In genomic region chr16:63372283-63372682, GRCh38 we compare ENCODE assay signal across 19 cellular contexts.
DNase-seq lines count a peak whose midpoint lies in the region; ATAC-seq and TF ChIP-seq lines count a peak whose summit lies in the region.
"Had no signal": no experiment of that assay in that cellular context is flagged by ENCODE, and none has a peak within 500 bp of the region (broad histone marks: within the 10 kb centered on the region; RNA-seq: fewer than 3 reads in every experiment).

No MANE protein-coding gene starts in this region.

- H3K27me3 Mint-ChIP-seq in GM23338 (ENCODE audit: insufficient read depth, low read depth, poor library complexity), result no peaks in the 10 kb centered on the region
- H3K27me3 Mint-ChIP-seq: CD4-positive, CD25-positive, alpha-beta regulatory T cell; CD8-positive, alpha-beta memory T cell had no signal

- WGBS in HUES64, result 91% methylated on average over 2 of the region's 3 CpGs

- H3K9ac ChIP-seq in HUES64 (ENCODE audit: low read depth, low read length) (no peak overlapping the region), adipocyte (ENCODE audit: low read length) (no peak overlapping the region)
- H3K9ac ChIP-seq: KMS-11 had no signal

- H3K9me3 ChIP-seq in HUES64 (ENCODE audit: insufficient read depth, low read depth, low read length) (no peaks in the 10 kb centered on the region), adipocyte (ENCODE audit: control insufficient read depth, low read length) (no peaks in the 10 kb centered on the region)
- H3K9me3 ChIP-seq: BE2C, Caco-2 had no signal

- no peaks in the 10 kb centered on the region for H3K36me3 ChIP-seq in GM23338 (ENCODE audit: insufficient read depth)
- no peaks in the 10 kb centered on the region for H3K36me3 ChIP-seq in HUES64 (ENCODE audit: insufficient read depth, low read length)
- H3K36me3 ChIP-seq in adipocyte (ENCODE audit: control insufficient read depth, insufficient read depth, low read length, severe bottlenecking), result no peaks in the 10 kb centered on the region
- H3K36me3 ChIP-seq: BE2C had no signal

- H3K36me3 Mint-ChIP-seq in GM23338 (ENCODE audit: low read depth), result no peaks in the 10 kb centered on the region
- H3K36me3 Mint-ChIP-seq: CD4-positive, CD25-positive, alpha-beta regulatory T cell; CD8-positive, alpha-beta memory T cell had no signal

- peak overlapping the region; percentile 53 for H3K4me2 ChIP-seq in GM23338
- H3K4me2 ChIP-seq: KMS-11 had no signal

- DNase-seq in GM23338 (ENCODE audit: low spot score), result no peak
- DNase-seq in adipocyte (ENCODE audit: low read depth), result peak; percentile 5
- DNase-seq in left colon, result no peak
- DNase-seq in D341Med (ENCODE audit: low spot score), result no peak
- DNase-seq in DMS79 (lab: John Stamatoyannopoulos, UW), result no peak
- no peak for DNase-seq in COR-L47 (lab: John Stamatoyannopoulos, UW)
- DNase-seq in HCEC 1CT, result no peak
- DNase-seq: ACHN; BE2C; C1 segment of cervical spinal cord; Caco-2; CD4-positive, CD25-positive, alpha-beta regulatory T cell; CD8-positive, alpha-beta memory T cell; DMS79 treated with DMSO at 0.1 percent for 48 hours; GF-D8; GOT3; H9 had no signal

- no peak for TF ChIP-seq CTCF in GM23338 (conservative IDR thresholded peaks at IDR 0.05; ENCODE audit: low read depth in 2 of 2)

- no peaks in the 10 kb centered on the region for H3K27me3 ChIP-seq in GM23338 (ENCODE audit: insufficient read depth)
- H3K27me3 ChIP-seq in HUES64 (ENCODE audit: insufficient read depth, low read length), result no peaks in the 10 kb centered on the region
- H3K27me3 ChIP-seq in adipocyte (replicated peaks; ENCODE audit: control insufficient read depth, insufficient read depth, low read length), result peaks cover 3% of the 10 kb centered on the region
- H3K27me3 ChIP-seq: BE2C had no signal

- H3K4me3 ChIP-seq in GM23338 (no peak overlapping the region), HUES64 (ENCODE audit: low read length) (no peak overlapping the region), adipocyte (ENCODE audit: low read length) (no peak overlapping the region)

- no peaks in the 10 kb centered on the region for H3F3A ChIP-seq in GM23338 (replicated peaks; ENCODE audit: low read depth)

- H3K4me1 ChIP-seq in GM23338 (ENCODE audit: insufficient read depth) (peaks cover 30% of the 10 kb centered on the region), HUES64 (ENCODE audit: insufficient read depth, low read length) (peaks cover 15% of the 10 kb centered on the region), adipocyte (ENCODE audit: control insufficient read depth, insufficient read depth, low read length) (no peaks in the 10 kb centered on the region)
- H3K4me1 ChIP-seq: BE2C, Caco-2 had no signal

- H3K27ac Mint-ChIP-seq in GM23338, result no peak overlapping the region; the same call in 1 of the 2 replicates
- H3K27ac Mint-ChIP-seq: CD4-positive, CD25-positive, alpha-beta regulatory T cell; CD8-positive, alpha-beta memory T cell had no signal

- H2AFZ ChIP-seq in GM23338, result no peak overlapping the region

- intact Hi-C loops in left colon (cut with DNase I, micrococcal nuclease), result no loop called here

- no peak overlapping the region for H3K4me3 Mint-ChIP-seq in GM23338
- H3K4me3 Mint-ChIP-seq: CD4-positive, CD25-positive, alpha-beta regulatory T cell; CD8-positive, alpha-beta memory T cell; H9 had no signal

- peak overlapping the region; percentile 48 for H3K27ac ChIP-seq in GM23338 (ENCODE audit: low read depth)
- H3K27ac ChIP-seq in HUES64 (ENCODE audit: low read depth, low read length), result peak overlapping the region; percentile 12; the same call in 1 of the 2 replicates
- H3K27ac ChIP-seq: KMS-11 had no signal

- no peak for ATAC-seq in GM23338
- peak; percentile 66 for ATAC-seq in left colon

- H3K4me1 Mint-ChIP-seq in GM23338, result peaks cover 18% of the 10 kb centered on the region
- H3K4me1 Mint-ChIP-seq: CD4-positive, CD25-positive, alpha-beta regulatory T cell; CD8-positive, alpha-beta memory T cell had no signal

- H3K9me3 Mint-ChIP-seq in GM23338, result no peaks in the 10 kb centered on the region; the same call in 2 of the 3 replicates
- H3K9me3 Mint-ChIP-seq: H9 had no signal

- no peaks in the 10 kb centered on the region for H4K20me1 ChIP-seq in GM23338 (replicated peaks; ENCODE audit: insufficient read depth)

- no peaks in the 10 kb centered on the region for H3K79me2 ChIP-seq in GM23338 (replicated peaks; ENCODE audit: insufficient read depth)

- H3K9me2 ChIP-seq in GM23338 (ENCODE audit: insufficient read depth), result no peaks in the 10 kb centered on the region

TF ChIP-seq in GM23338, 12 proteins besides CTCF, POLR2A, EP300 and RAD21 (continues in another document):
- TF ChIP-seq CREB1 (CRISPR knock-in tag; IDR thresholded peaks at IDR 0.05; ENCODE audit: low read depth) (no peak), EZH2phosphoT487 (IDR thresholded peaks at IDR 0.05; ENCODE audit: unreplicated experiment) (no peak), POLR2AphosphoS5 (IDR thresholded peaks at IDR 0.05; ENCODE audit: low read depth) (no peak), JUNB (IDR thresholded peaks at IDR 0.05; ENCODE audit: unreplicated experiment) (no peak), ETS1 (IDR thresholded peaks at IDR 0.05) (no peak), EZH2 (IDR thresholded peaks at IDR 0.05; ENCODE audit: low read depth, unreplicated experiment) (no peak), ZNF114 (CRISPR knock-in tag; IDR thresholded peaks at IDR 0.05) (no peak), ZNF462 (CRISPR knock-in tag; IDR thresholded peaks at IDR 0.05) (no peak)
